In genomic region chr9:127921592-127922120, GRCh38 we compare ENCODE assay signal across 8 cellular contexts. TPM values are rescaled to one million over a fixed set of nuclear protein-coding genes. Genes with fewer than 3 reads are reported as not detected.
DNase-seq lines count a peak whose midpoint lies in the region; ATAC-seq, FAIRE-seq and TF ChIP-seq lines count a peak whose summit lies in the region.

No MANE protein-coding gene starts in this region.

- H3K4me1 ChIP-seq in ES-I3 (ENCODE audit: insufficient read depth, low read length) = no peaks in the 10 kb centered on the region; the same call in 1 of the 2 replicates

- peaks cover 14% of the 10 kb centered on the region; the same call in 1 of the 2 replicates for H3K4me1 Mint-ChIP-seq in WTC11

- H3K4me3 Mint-ChIP-seq in WTC11 = no peak overlapping the region

- no peak overlapping the region for H3K27ac Mint-ChIP-seq in WTC11

- H3K9me3 Mint-ChIP-seq in WTC11 = no peaks in the 10 kb centered on the region

- H3K36me3 ChIP-seq in ES-I3 (ENCODE audit: insufficient read depth, low read length) (no peaks in the 10 kb centered on the region), bronchial epithelial cell (ENCODE audit: control insufficient read depth, insufficient read depth, low read length) (no peaks in the 10 kb centered on the region)

- peak overlapping the region; percentile 18; the same call in 1 of the 2 replicates for H3K9ac ChIP-seq in ES-I3 (ENCODE audit: low read depth, low read length)

- no peaks in the 10 kb centered on the region for H3K9me3 ChIP-seq in ES-I3 (ENCODE audit: control insufficient read depth, insufficient read depth, low read length)

- no peaks in the 10 kb centered on the region for H3K27me3 ChIP-seq in bronchial epithelial cell (ENCODE audit: control insufficient read depth, insufficient read depth, low read length)

- DNase-seq in WTC11 (ENCODE audit: low spot score) (peak; percentile 83), bronchial epithelial cell (ENCODE audit: low read depth) (no peak), left lobe of liver (ENCODE audit: low spot score) (peak; percentile 76), NCI-H187 treated with DMSO at 0.1 percent for 48 hours (lab: John Stamatoyannopoulos, UW) (no peak), NCI-H187 (lab: John Stamatoyannopoulos, UW) (no peak)
- peak; percentile 61 to 69 (median 68) for DNase-seq in stimulated activated CD4-positive, alpha-beta T cell treated with anti-CD3 and anti-CD28 coated beads, TNF-alpha, amount 100 ng/mL, for 4 hours (ENCODE audit: low read depth in 3 of 3)

- no peaks in the 10 kb centered on the region; the same call in 1 of the 2 replicates for H3K36me3 Mint-ChIP-seq in WTC11

- POLR2A ChIA-PET in WTC11 (lab: Charles Lee) = interaction anchor here (0.6 kb wide), 1 partner anchor 117 kb away, joined by 3 read pairs; no protein-coding TSS in a partner anchor

- peaks cover 16% of the 10 kb centered on the region for H3K27me3 Mint-ChIP-seq in WTC11 (ENCODE audit: low read depth)

- peak; percentile 13 for ATAC-seq in WTC11
- peak; percentile 65 for ATAC-seq in left lobe of liver

- TF ChIP-seq CTCF in LNCAP (IDR thresholded peaks at IDR 0.05) (peak; percentile 93), WTC11 (IDR thresholded peaks at IDR 0.05) (peak; percentile 95), bronchial epithelial cell (IDR thresholded peaks at IDR 0.05; ENCODE audit: insufficient read depth, low read length, severe bottlenecking) (peak; percentile 94)

- CTCF ChIA-PET in WTC11 (lab: Charles Lee) = interaction anchor here (0.6 to 2.4 kb wide), 46 partner anchors 9 to 395 kb away, joined by 3 to 28 read pairs (median 4); partner anchors contain the start of genes AK1, CDK9, DPM2 and ENG

- H3K4me3 ChIP-seq in bronchial epithelial cell (ENCODE audit: low read depth, low read length) = no peak overlapping the region

- no peak for FAIRE-seq in bronchial epithelial cell (lab: Jason Lieb, UNC)

TF ChIP-seq in WTC11, 78 proteins besides CTCF, POLR2A, EP300 and RAD21:
- TF ChIP-seq KAT7 (CRISPR knock-in tag; IDR thresholded peaks at IDR 0.05; ENCODE audit: borderline replicate concordance) = no peak
- no peak for TF ChIP-seq EMX1 (CRISPR knock-in tag; IDR thresholded peaks at IDR 0.05)
- TF ChIP-seq GTF2I (CRISPR knock-in tag; conservative IDR thresholded peaks at IDR 0.05) = peak; percentile 89
- TF ChIP-seq E2F4 (CRISPR knock-in tag; IDR thresholded peaks at IDR 0.05; ENCODE audit: borderline replicate concordance, low read depth) = no peak
- no peak for TF ChIP-seq ATF1 (CRISPR knock-in tag; IDR thresholded peaks at IDR 0.05)
- 0 out of 2 replicates have a peak, but pooled peaks have one; percentile 36 for TF ChIP-seq HMGXB4 (CRISPR knock-in tag; IDR thresholded peaks at IDR 0.05)
- TF ChIP-seq ZNF121 (CRISPR knock-in tag; IDR thresholded peaks at IDR 0.05) = peak; percentile 78
- TF ChIP-seq JAZF1 (CRISPR knock-in tag; IDR thresholded peaks at IDR 0.05) = no peak
- TF ChIP-seq GABPB1 (CRISPR knock-in tag; IDR thresholded peaks at IDR 0.05) = 0 out of 2 replicates have a peak, but pooled peaks have one; percentile 8
- TF ChIP-seq OVOL2 (CRISPR knock-in tag; IDR thresholded peaks at IDR 0.05; ENCODE audit: borderline replicate concordance) = no peak
- no peak for TF ChIP-seq SOX15 (CRISPR knock-in tag; IDR thresholded peaks at IDR 0.05)
- no peak for TF ChIP-seq E2F5 (CRISPR knock-in tag; IDR thresholded peaks at IDR 0.05)
- 0 out of 2 replicates have a peak, but pooled peaks have one; percentile 23 for TF ChIP-seq ZNF416 (CRISPR knock-in tag; IDR thresholded peaks at IDR 0.05)
- TF ChIP-seq NFATC4 (CRISPR knock-in tag; IDR thresholded peaks at IDR 0.05) = no peak

RNA-seq across cellular contexts. Expression of gene ST6GALNAC4, which starts 4.8 kb away (rescaled TPM):
- total RNA-seq in WTC11 (2021) = 25.1 to 25.7 TPM (median 25.4 TPM) in 3 replicates
- total RNA-seq in bronchial epithelial cell = 21.3 and 21.8 TPM in 2 replicates
- 5.9 TPM for total RNA-seq in left lobe of liver

RNA-seq across cellular contexts. Expression of gene PIP5KL1, which starts 8.9 kb away (rescaled TPM):
- total RNA-seq in WTC11 (2021) = 15.8 to 20.2 TPM (median 16.8 TPM) in 3 replicates
- total RNA-seq in bronchial epithelial cell = 2.1 and 5.1 TPM in 2 replicates
- 0.40 TPM for total RNA-seq in left lobe of liver

RNA-seq across cellular contexts. Expression of gene DPM2, which starts 16.0 kb away (rescaled TPM):
- total RNA-seq in WTC11 (2021) = 53.3 to 58.2 TPM (median 56.1 TPM) in 3 replicates
- 11.8 and 17.4 TPM in 2 replicates for total RNA-seq in bronchial epithelial cell
- total RNA-seq in left lobe of liver = 12.4 TPM

RNA-seq across cellular contexts. Expression of gene ST6GALNAC6, which starts 22.3 kb away (rescaled TPM):
- 45.1 to 47.5 TPM (median 45.3 TPM) in 3 replicates for total RNA-seq in WTC11 (2021)
- total RNA-seq in bronchial epithelial cell = 18.2 and 18.4 TPM in 2 replicates
- 35.2 TPM for total RNA-seq in left lobe of liver

RNA-seq across cellular contexts. Expression of gene AK1, which starts 44.2 kb away (rescaled TPM):
- 27.5 to 34.9 TPM (median 34.4 TPM) in 3 replicates for total RNA-seq in WTC11 (2021)
- 19.0 and 54.0 TPM in 2 replicates for total RNA-seq in bronchial epithelial cell
- 42.6 TPM for total RNA-seq in left lobe of liver

Comparison
In these comparisons a context has a peak if more than half of its experiments do, and no peak if none do; other contexts are left out.
1. DNase-seq: peak in WTC11 (single experiment), left lobe of liver (single experiment) and stimulated activated CD4-positive, alpha-beta T cell treated with anti-CD3 and anti-CD28 coated beads, TNF-alpha, amount 100 ng/mL, for 4 hours (3 of 3); none in bronchial epithelial cell (single experiment), NCI-H187 treated with DMSO at 0.1 percent for 48 hours (single experiment) and NCI-H187 (0 of 2).
2. Peak in every context shown above with its lines, with median percentiles within 50 percentile points of each other: CTCF ChIP-seq.